Comparison of ENCODE assay signal across 1 cellular context in the genomic region with DNA sequence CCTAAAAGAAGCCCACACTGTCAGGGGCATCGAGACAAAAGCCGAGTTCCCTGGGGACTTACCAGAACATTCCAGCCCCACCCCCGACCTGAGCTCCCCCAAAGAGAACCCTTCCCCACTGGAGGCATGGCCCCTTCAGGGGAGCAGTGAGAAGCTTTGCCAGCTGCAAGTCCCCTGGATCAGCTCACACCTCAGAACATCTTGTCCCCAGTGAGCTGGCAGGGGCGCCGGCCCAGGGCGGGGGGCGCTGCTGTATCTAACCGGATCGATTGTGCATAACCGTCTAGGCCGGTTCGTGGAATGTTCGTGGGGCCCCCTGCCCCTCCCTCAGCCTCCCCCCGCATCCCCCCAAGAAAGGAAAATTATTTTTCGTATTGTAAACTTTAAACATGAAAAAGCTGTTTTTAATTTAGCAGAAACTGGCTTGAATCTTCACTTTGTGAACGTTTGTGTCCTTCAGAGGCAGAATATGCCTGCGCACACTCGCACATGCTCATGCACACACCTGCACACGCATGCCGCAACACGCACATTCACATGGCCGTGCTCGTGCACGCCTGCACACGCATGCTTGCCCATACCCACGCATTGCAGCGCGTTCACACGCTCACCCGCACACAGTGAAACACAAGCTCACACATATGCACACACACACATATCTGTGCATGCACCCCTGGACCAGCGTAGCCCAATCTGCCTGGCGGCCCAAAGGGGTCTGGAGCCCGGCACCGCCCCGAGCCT.
TF ChIP-seq lines count a peak whose summit lies in the region.

No MANE protein-coding gene starts in this region.

TF ChIP-seq in HEK293, 187 proteins besides CTCF, POLR2A, EP300 and RAD21:
- TF ChIP-seq ZFP69B (tag by site-specific recombination; IDR thresholded peaks at IDR 0.05) (no peak), ZNF404 (tag by site-specific recombination; IDR thresholded peaks at IDR 0.05) (no peak), ZNF121 (tag by site-specific recombination; IDR thresholded peaks at IDR 0.05) (no peak), ZNF610 (tag by site-specific recombination; IDR thresholded peaks at IDR 0.05; ENCODE audit: borderline replicate concordance) (no peak), GLIS1 (tag by site-specific recombination; IDR thresholded peaks at IDR 0.05) (peak; percentile 29; the same call in 1 of the 2 replicates), GLIS2 (tag by site-specific recombination; IDR thresholded peaks at IDR 0.05) (no peak)
